Comparison of ENCODE assay signal across 1 cellular context in genomic region chr5:98774192-98775046, GRCh38.
TF ChIP-seq lines count a peak whose summit lies in the region.

No MANE protein-coding gene starts in this region.

TF ChIP-seq in HepG2, 621 proteins besides CTCF, POLR2A, EP300 and RAD21 (continued from another document and continues in another):
- TF ChIP-seq ZNF10 (CRISPR knock-in tag; IDR thresholded peaks at IDR 0.05; ENCODE audit: borderline replicate concordance, low read depth), result no peak
- no peak for TF ChIP-seq SMC3 (IDR thresholded peaks at IDR 0.05; ENCODE audit: low read length)
- TF ChIP-seq KMT2A (CRISPR knock-in tag; IDR thresholded peaks at IDR 0.05), result peak; percentile 64
- no peak; the same call in 1 of the 2 replicates for TF ChIP-seq MEIS2 (CRISPR knock-in tag; IDR thresholded peaks at IDR 0.05)
- TF ChIP-seq ZFY (CRISPR knock-in tag; IDR thresholded peaks at IDR 0.05), result peak; percentile 75; the same call in 1 of the 2 replicates
- TF ChIP-seq JUND (CRISPR knock-in tag; IDR thresholded peaks at IDR 0.05), result no peak
- no peak for TF ChIP-seq NFE2L1 (CRISPR knock-in tag; IDR thresholded peaks at IDR 0.05; ENCODE audit: borderline replicate concordance)
- TF ChIP-seq TRIM24 (CRISPR knock-in tag; IDR thresholded peaks at IDR 0.05), result no peak
- no peak for TF ChIP-seq PAX8 (CRISPR knock-in tag; IDR thresholded peaks at IDR 0.05; ENCODE audit: borderline replicate concordance)
- no peak for TF ChIP-seq SUZ12 (IDR thresholded peaks at IDR 0.05; ENCODE audit: low read depth, low read length)
- TF ChIP-seq SNAI1 (CRISPR knock-in tag; IDR thresholded peaks at IDR 0.05; ENCODE audit: borderline replicate concordance), result no peak
- 0 out of 2 replicates have a peak, but pooled peaks have one; percentile 20 for TF ChIP-seq RFXAP (CRISPR knock-in tag; IDR thresholded peaks at IDR 0.05; ENCODE audit: borderline replicate concordance)
- no peak for TF ChIP-seq SETDB1 (CRISPR knock-in tag; IDR thresholded peaks at IDR 0.05; ENCODE audit: borderline replicate concordance)
- TF ChIP-seq TMF1 (CRISPR knock-in tag; IDR thresholded peaks at IDR 0.05; ENCODE audit: low read depth), result no peak
- TF ChIP-seq ZNF691 (CRISPR knock-in tag; IDR thresholded peaks at IDR 0.05; ENCODE audit: borderline replicate concordance, low read depth), result no peak
- TF ChIP-seq, protein P1, sequence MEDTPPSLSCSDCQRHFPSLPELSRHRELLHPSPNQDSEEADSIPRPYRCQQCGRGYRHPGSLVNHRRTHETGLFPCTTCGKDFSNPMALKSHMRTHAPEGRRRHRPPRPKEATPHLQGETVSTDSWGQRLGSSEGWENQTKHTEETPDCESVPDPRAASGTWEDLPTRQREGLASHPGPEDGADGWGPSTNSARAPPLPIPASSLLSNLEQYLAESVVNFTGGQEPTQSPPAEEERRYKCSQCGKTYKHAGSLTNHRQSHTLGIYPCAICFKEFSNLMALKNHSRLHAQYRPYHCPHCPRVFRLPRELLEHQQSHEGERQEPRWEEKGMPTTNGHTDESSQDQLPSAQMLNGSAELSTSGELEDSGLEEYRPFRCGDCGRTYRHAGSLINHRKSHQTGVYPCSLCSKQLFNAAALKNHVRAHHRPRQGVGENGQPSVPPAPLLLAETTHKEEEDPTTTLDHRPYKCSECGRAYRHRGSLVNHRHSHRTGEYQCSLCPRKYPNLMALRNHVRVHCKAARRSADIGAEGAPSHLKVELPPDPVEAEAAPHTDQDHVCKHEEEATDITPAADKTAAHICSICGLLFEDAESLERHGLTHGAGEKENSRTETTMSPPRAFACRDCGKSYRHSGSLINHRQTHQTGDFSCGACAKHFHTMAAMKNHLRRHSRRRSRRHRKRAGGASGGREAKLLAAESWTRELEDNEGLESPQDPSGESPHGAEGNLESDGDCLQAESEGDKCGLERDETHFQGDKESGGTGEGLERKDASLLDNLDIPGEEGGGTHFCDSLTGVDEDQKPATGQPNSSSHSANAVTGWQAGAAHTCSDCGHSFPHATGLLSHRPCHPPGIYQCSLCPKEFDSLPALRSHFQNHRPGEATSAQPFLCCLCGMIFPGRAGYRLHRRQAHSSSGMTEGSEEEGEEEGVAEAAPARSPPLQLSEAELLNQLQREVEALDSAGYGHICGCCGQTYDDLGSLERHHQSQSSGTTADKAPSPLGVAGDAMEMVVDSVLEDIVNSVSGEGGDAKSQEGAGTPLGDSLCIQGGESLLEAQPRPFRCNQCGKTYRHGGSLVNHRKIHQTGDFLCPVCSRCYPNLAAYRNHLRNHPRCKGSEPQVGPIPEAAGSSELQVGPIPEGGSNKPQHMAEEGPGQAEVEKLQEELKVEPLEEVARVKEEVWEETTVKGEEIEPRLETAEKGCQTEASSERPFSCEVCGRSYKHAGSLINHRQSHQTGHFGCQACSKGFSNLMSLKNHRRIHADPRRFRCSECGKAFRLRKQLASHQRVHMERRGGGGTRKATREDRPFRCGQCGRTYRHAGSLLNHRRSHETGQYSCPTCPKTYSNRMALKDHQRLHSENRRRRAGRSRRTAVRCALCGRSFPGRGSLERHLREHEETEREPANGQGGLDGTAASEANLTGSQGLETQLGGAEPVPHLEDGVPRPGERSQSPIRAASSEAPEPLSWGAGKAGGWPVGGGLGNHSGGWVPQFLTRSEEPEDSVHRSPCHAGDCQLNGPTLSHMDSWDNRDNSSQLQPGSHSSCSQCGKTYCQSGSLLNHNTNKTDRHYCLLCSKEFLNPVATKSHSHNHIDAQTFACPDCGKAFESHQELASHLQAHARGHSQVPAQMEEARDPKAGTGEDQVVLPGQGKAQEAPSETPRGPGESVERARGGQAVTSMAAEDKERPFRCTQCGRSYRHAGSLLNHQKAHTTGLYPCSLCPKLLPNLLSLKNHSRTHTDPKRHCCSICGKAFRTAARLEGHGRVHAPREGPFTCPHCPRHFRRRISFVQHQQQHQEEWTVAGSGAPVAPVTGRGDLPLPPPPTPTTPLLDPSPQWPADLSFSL (CRISPR knock-in tag; IDR thresholded peaks at IDR 0.05), result no peak
- peak; percentile 13; the same call in 1 of the 2 replicates for TF ChIP-seq ZBTB20 (CRISPR knock-in tag; IDR thresholded peaks at IDR 0.05; ENCODE audit: borderline replicate concordance, low read depth)
- TF ChIP-seq MLXIP (CRISPR knock-in tag; IDR thresholded peaks at IDR 0.05; ENCODE audit: borderline replicate concordance), result no peak
- TF ChIP-seq HHEX (CRISPR knock-in tag; IDR thresholded peaks at IDR 0.05), result no peak
- TF ChIP-seq, protein P2, sequence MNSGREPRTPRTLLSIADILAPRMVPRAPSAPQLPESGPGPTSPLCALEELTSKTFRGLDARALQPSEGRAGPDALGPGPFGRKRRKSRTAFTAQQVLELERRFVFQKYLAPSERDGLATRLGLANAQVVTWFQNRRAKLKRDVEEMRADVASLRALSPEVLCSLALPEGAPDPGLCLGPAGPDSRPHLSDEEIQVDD (CRISPR knock-in tag; IDR thresholded peaks at IDR 0.05; ENCODE audit: borderline replicate concordance), result no peak
- no peak for TF ChIP-seq THRA (CRISPR knock-in tag; IDR thresholded peaks at IDR 0.05; ENCODE audit: borderline replicate concordance)
- TF ChIP-seq FOXO4 (CRISPR knock-in tag; conservative IDR thresholded peaks at IDR 0.05), result no peak
- no peak for TF ChIP-seq KDM4B (CRISPR knock-in tag; IDR thresholded peaks at IDR 0.05)
- no peak for TF ChIP-seq ZNF775 (CRISPR knock-in tag; IDR thresholded peaks at IDR 0.05; ENCODE audit: borderline replicate concordance)
- TF ChIP-seq ZSCAN29 (CRISPR knock-in tag; conservative IDR thresholded peaks at IDR 0.05), result 0 out of 2 replicates have a peak, but pooled peaks have one; percentile 36
- TF ChIP-seq ZC3H4 (CRISPR knock-in tag; IDR thresholded peaks at IDR 0.05; ENCODE audit: borderline replicate concordance), result no peak
- no peak; the same call in 1 of the 2 replicates for TF ChIP-seq ETV5 (CRISPR knock-in tag; IDR thresholded peaks at IDR 0.05; ENCODE audit: borderline replicate concordance)
- TF ChIP-seq ZNF878 (CRISPR knock-in tag; IDR thresholded peaks at IDR 0.05), result no peak
- no peak for TF ChIP-seq HOXA9 (CRISPR knock-in tag; IDR thresholded peaks at IDR 0.05; ENCODE audit: borderline replicate concordance)
- no peak for TF ChIP-seq ZBTB8A (CRISPR knock-in tag; IDR thresholded peaks at IDR 0.05; ENCODE audit: borderline replicate concordance, low read depth)
- no peak for TF ChIP-seq ZEB1 (IDR thresholded peaks at IDR 0.05; ENCODE audit: insufficient replicate concordance, low read depth)
- no peak for TF ChIP-seq PCBP1 (IDR thresholded peaks at IDR 0.05; ENCODE audit: borderline replicate concordance, low read depth, low read length)
- no peak for TF ChIP-seq ZFP82 (CRISPR knock-in tag; IDR thresholded peaks at IDR 0.05; ENCODE audit: borderline replicate concordance)
- TF ChIP-seq ZNF138 (CRISPR knock-in tag; IDR thresholded peaks at IDR 0.05; ENCODE audit: low read depth), result no peak
- TF ChIP-seq ZNF619 (CRISPR knock-in tag; IDR thresholded peaks at IDR 0.05), result no peak
- TF ChIP-seq ZNF614 (CRISPR knock-in tag; IDR thresholded peaks at IDR 0.05; ENCODE audit: borderline replicate concordance), result peak; percentile 61; the same call in 1 of the 2 replicates
- TF ChIP-seq RCOR2 (CRISPR knock-in tag; IDR thresholded peaks at IDR 0.05), result no peak
- TF ChIP-seq, protein P3, sequence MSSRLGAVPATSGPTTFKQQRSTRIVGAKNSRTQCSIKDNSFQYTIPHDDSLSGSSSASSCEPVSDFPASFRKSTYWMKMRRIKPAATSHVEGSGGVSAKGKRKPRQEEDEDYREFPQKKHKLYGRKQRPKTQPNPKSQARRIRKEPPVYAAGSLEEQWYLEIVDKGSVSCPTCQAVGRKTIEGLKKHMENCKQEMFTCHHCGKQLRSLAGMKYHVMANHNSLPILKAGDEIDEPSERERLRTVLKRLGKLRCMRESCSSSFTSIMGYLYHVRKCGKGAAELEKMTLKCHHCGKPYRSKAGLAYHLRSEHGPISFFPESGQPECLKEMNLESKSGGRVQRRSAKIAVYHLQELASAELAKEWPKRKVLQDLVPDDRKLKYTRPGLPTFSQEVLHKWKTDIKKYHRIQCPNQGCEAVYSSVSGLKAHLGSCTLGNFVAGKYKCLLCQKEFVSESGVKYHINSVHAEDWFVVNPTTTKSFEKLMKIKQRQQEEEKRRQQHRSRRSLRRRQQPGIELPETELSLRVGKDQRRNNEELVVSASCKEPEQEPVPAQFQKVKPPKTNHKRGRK (CRISPR knock-in tag; IDR thresholded peaks at IDR 0.05), result no peak
- no peak for TF ChIP-seq ZFP62 (CRISPR knock-in tag; IDR thresholded peaks at IDR 0.05)
- no peak for TF ChIP-seq ZNF660 (CRISPR knock-in tag; IDR thresholded peaks at IDR 0.05; ENCODE audit: borderline replicate concordance, low read depth)
- no peak for TF ChIP-seq ZNF501 (CRISPR knock-in tag; IDR thresholded peaks at IDR 0.05)
- TF ChIP-seq ELF1 (CRISPR knock-in tag; IDR thresholded peaks at IDR 0.05), result 0 out of 2 replicates have a peak, but pooled peaks have one; percentile 15
- TF ChIP-seq, protein P4, sequence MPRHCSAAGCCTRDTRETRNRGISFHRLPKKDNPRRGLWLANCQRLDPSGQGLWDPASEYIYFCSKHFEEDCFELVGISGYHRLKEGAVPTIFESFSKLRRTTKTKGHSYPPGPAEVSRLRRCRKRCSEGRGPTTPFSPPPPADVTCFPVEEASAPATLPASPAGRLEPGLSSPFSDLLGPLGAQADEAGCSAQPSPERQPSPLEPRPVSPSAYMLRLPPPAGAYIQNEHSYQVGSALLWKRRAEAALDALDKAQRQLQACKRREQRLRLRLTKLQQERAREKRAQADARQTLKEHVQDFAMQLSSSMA (CRISPR knock-in tag; IDR thresholded peaks at IDR 0.05), result no peak
- no peak for TF ChIP-seq ZSCAN20 (CRISPR knock-in tag; IDR thresholded peaks at IDR 0.05; ENCODE audit: borderline replicate concordance)
- TF ChIP-seq ZNF761 (CRISPR knock-in tag; conservative IDR thresholded peaks at IDR 0.05), result no peak
- no peak for TF ChIP-seq PHF5A (CRISPR knock-in tag; IDR thresholded peaks at IDR 0.05; ENCODE audit: low read depth, unreplicated experiment)
- TF ChIP-seq HDAC1 (CRISPR knock-in tag; IDR thresholded peaks at IDR 0.05), result peak; percentile 20; the same call in 1 of the 2 replicates
- TF ChIP-seq ZNF274 (CRISPR knock-in tag; IDR thresholded peaks at IDR 0.05), result no peak
- no peak for TF ChIP-seq KLF6 (CRISPR knock-in tag; IDR thresholded peaks at IDR 0.05)
- TF ChIP-seq, protein P5, sequence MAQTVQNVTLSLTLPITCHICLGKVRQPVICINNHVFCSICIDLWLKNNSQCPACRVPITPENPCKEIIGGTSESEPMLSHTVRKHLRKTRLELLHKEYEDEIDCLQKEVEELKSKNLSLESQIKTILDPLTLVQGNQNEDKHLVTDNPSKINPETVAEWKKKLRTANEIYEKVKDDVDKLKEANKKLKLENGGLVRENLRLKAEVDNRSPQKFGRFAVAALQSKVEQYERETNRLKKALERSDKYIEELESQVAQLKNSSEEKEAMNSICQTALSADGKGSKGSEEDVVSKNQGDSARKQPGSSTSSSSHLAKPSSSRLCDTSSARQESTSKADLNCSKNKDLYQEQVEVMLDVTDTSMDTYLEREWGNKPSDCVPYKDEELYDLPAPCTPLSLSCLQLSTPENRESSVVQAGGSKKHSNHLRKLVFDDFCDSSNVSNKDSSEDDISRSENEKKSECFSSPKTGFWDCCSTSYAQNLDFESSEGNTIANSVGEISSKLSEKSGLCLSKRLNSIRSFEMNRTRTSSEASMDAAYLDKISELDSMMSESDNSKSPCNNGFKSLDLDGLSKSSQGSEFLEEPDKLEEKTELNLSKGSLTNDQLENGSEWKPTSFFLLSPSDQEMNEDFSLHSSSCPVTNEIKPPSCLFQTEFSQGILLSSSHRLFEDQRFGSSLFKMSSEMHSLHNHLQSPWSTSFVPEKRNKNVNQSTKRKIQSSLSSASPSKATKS (CRISPR knock-in tag; IDR thresholded peaks at IDR 0.05), result no peak
- no peak for TF ChIP-seq NFE2L2 (IDR thresholded peaks at IDR 0.05; ENCODE audit: low read length)
- no peak for TF ChIP-seq CHD4 (IDR thresholded peaks at IDR 0.05; ENCODE audit: borderline replicate concordance, low read length)
